In the genomic region with DNA sequence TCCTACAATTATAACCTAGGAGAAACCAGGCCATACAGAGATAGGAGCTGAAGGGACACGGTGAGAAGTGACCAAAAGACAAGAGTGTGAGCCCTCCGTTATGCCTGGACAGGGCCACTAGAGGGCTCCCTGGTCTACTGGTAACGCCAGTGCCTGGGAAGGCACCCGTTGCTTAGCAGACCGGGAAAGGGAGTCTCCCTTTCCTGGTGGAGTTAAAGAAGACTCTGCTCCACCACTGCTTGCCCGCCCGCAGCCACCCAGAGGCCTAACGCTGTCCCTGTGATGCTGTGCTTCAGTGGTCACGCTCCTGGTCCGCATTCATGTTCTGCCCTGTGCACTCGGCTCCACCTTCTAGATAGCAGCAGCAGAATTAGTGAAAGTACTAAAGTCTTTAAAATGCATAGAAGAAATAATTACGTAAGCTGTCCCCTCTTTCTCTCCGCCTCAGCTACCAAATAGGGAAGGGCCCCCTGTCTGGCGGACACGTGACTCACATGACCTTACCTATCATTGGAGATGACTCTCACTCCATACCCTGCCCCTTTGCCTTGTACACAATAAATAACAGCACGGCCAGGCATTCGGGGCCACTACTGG, we compare ENCODE assay signal across 8 cellular contexts. TPM values are rescaled to one million over a fixed set of nuclear protein-coding genes. Genes with fewer than 3 reads are reported as not detected.
DNase-seq lines count a peak whose midpoint lies in the region; ATAC-seq and TF ChIP-seq lines count a peak whose summit lies in the region.

No MANE protein-coding gene starts in this region.

- intact Hi-C loops in naive thymus-derived CD4-positive, alpha-beta T cell (cut with micrococcal nuclease): loop anchor here in 1 of 2 donors (1.0 to 2.0 kb wide), 4 partner anchors 43 to 1780 kb away; no protein-coding TSS in a partner anchor

- no peaks in the 10 kb centered on the region for H3K36me3 Mint-ChIP-seq in naive thymus-derived CD4-positive, alpha-beta T cell
- peaks cover 0 to 1% of the 10 kb centered on the region in 2 donors for H3K36me3 Mint-ChIP-seq in stimulated activated naive B cell treated with anti-CD40 and anti-IgM and Interleukin-4, amounts not matched to agents 10 μg/mL and 1 μg/mL and 100 μg/mL, for 72 hours

- DNase-seq in GM10266 (ENCODE audit: extremely low spot score) (no peak), OCI-M2 (lab: John Stamatoyannopoulos, UW; ENCODE audit: unreplicated experiment) (peak; percentile 60), fibroblast of gingiva (ENCODE audit: low read depth) (peak; percentile 73)
- DNase-seq in Jurkat, Clone E6-1 (ENCODE audit: low read depth, low spot score): peak; percentile 52
- peak; percentile 78 to 79 for DNase-seq in activated T-cell treated with anti-CD3 and anti-CD28 coated beads, Interleukin-2, amount 50 U/mL, for 48 hours
- peak; percentile 34 to 69 (median 56) for DNase-seq in naive thymus-derived CD4-positive, alpha-beta T cell
- DNase-seq in stimulated activated naive B cell treated with anti-CD40 and anti-IgM and Interleukin-4, amounts not matched to agents 10 μg/mL and 1 μg/mL and 100 μg/mL, for 72 hours: peak; percentile 58

- H3K36me3 ChIP-seq in naive thymus-derived CD4-positive, alpha-beta T cell (ENCODE audit: control insufficient read depth in 2 of 3, insufficient read depth in 3 of 3, low read length in 3 of 3): no peaks in the 10 kb centered on the region

- peak; percentile 92 for TF ChIP-seq CTCF in GM10266 (IDR thresholded peaks at IDR 0.05; ENCODE audit: control insufficient read depth, insufficient read depth, low read depth, missing control alignments)

- H3K27me3 ChIP-seq in naive thymus-derived CD4-positive, alpha-beta T cell (ENCODE audit: control insufficient read depth in 2 of 2, insufficient read depth in 2 of 2, low read length in 2 of 2): no peaks in the 10 kb centered on the region

- H3K27ac ChIP-seq in naive thymus-derived CD4-positive, alpha-beta T cell (ENCODE audit: low read depth, low read length): no peak overlapping the region

- H3K9me3 Mint-ChIP-seq in naive thymus-derived CD4-positive, alpha-beta T cell: no peaks in the 10 kb centered on the region
- H3K9me3 Mint-ChIP-seq in stimulated activated naive B cell treated with anti-CD40 and anti-IgM and Interleukin-4, amounts not matched to agents 10 μg/mL and 1 μg/mL and 100 μg/mL, for 72 hours: no peaks in the 10 kb centered on the region

- H3K27ac Mint-ChIP-seq in naive thymus-derived CD4-positive, alpha-beta T cell: peak overlapping the region in 2 of 9 donors; percentile 38 to 70
- peak overlapping the region; percentile 43 for H3K27ac Mint-ChIP-seq in stimulated activated naive B cell treated with anti-CD40 and anti-IgM and Interleukin-4, amounts not matched to agents 10 μg/mL and 1 μg/mL and 100 μg/mL, for 72 hours

- H3K9me3 ChIP-seq in naive thymus-derived CD4-positive, alpha-beta T cell (ENCODE audit: control insufficient read depth in 2 of 3, low read length in 3 of 3): no peaks in the 10 kb centered on the region

- H3K4me1 ChIP-seq in naive thymus-derived CD4-positive, alpha-beta T cell (ENCODE audit: control insufficient read depth in 2 of 2, insufficient read depth in 2 of 2, low read length in 2 of 2): no peaks in the 10 kb centered on the region

- ATAC-seq in naive thymus-derived CD4-positive, alpha-beta T cell: peak; percentile 82
- peak; percentile 85 to 93 for ATAC-seq in stimulated activated naive B cell treated with anti-CD40 and anti-IgM and Interleukin-4, amounts not matched to agents 10 μg/mL and 1 μg/mL and 100 μg/mL, for 72 hours (replicated peaks)
- ATAC-seq in GM21381 (IDR thresholded peaks at IDR 0.05; ENCODE audit: unreplicated experiment): no peak

- POLR2A ChIA-PET in naive thymus-derived CD4-positive, alpha-beta T cell (lab: Charles Lee): interaction anchor here (1.7 kb wide), 1 partner anchor 73 kb away, joined by 5 read pairs; the partner anchor contains the start of gene INTS15

- H3K4me1 Mint-ChIP-seq in naive thymus-derived CD4-positive, alpha-beta T cell: peaks cover 6 to 11% (median 9%) of the 10 kb centered on the region in 7 donors
- H3K4me1 Mint-ChIP-seq in stimulated activated naive B cell treated with anti-CD40 and anti-IgM and Interleukin-4, amounts not matched to agents 10 μg/mL and 1 μg/mL and 100 μg/mL, for 72 hours: peaks cover 11 to 19% of the 10 kb centered on the region in 2 donors

- CTCF ChIA-PET in naive thymus-derived CD4-positive, alpha-beta T cell (lab: Charles Lee): interaction anchor here (0.7 to 2.4 kb wide), 5 partner anchors 42 to 133 kb away, joined by 3 to 16 read pairs (median 3); no protein-coding TSS in a partner anchor

- H3K4me3 Mint-ChIP-seq in naive thymus-derived CD4-positive, alpha-beta T cell: peak overlapping the region; percentile 79 to 87 (median 84)
- peak overlapping the region; percentile 73 to 86 for H3K4me3 Mint-ChIP-seq in stimulated activated naive B cell treated with anti-CD40 and anti-IgM and Interleukin-4, amounts not matched to agents 10 μg/mL and 1 μg/mL and 100 μg/mL, for 72 hours

- peak overlapping the region; percentile 36 for H3K4me3 ChIP-seq in Jurkat, Clone E6-1 (ENCODE audit: low read length)
- peak overlapping the region; percentile 64 for H3K4me3 ChIP-seq in naive thymus-derived CD4-positive, alpha-beta T cell (ENCODE audit: low read length)

- H3K27me3 Mint-ChIP-seq in naive thymus-derived CD4-positive, alpha-beta T cell: peaks cover 0 to 4% (median 0%) of the 10 kb centered on the region in 5 donors
- H3K27me3 Mint-ChIP-seq in stimulated activated naive B cell treated with anti-CD40 and anti-IgM and Interleukin-4, amounts not matched to agents 10 μg/mL and 1 μg/mL and 100 μg/mL, for 72 hours: no peaks in the 10 kb centered on the region

RNA-seq across cellular contexts. Expression of gene KDELR2, which starts 32.5 kb away (rescaled TPM):
- 79.8 TPM for polyA plus RNA-seq in Jurkat, Clone E6-1 (2012; ENCODE audit: insufficient read depth, insufficient read length)
- total RNA-seq in naive thymus-derived CD4-positive, alpha-beta T cell: 10 to 100 TPM; 28.1 to 60.9 (median 36.8) TPM
- 10 to 100 TPM; 36.3 to 43.7 TPM for polyA plus RNA-seq in naive thymus-derived CD4-positive, alpha-beta T cell

RNA-seq across cellular contexts. Expression of gene GRID2IP, which starts 34.8 kb away (rescaled TPM):
- polyA plus RNA-seq in Jurkat, Clone E6-1 (2012; ENCODE audit: insufficient read depth, insufficient read length): 0.54 TPM
- 1 to 10 TPM in 2 of 5 experiments, under 1 TPM in 2, not detected in 1; 0.24 to 1.5 (median 1.1) TPM for total RNA-seq in naive thymus-derived CD4-positive, alpha-beta T cell
- not detected for polyA plus RNA-seq in naive thymus-derived CD4-positive, alpha-beta T cell
